14 cellular contexts compared by ENCODE assay signal in the genomic region with DNA sequence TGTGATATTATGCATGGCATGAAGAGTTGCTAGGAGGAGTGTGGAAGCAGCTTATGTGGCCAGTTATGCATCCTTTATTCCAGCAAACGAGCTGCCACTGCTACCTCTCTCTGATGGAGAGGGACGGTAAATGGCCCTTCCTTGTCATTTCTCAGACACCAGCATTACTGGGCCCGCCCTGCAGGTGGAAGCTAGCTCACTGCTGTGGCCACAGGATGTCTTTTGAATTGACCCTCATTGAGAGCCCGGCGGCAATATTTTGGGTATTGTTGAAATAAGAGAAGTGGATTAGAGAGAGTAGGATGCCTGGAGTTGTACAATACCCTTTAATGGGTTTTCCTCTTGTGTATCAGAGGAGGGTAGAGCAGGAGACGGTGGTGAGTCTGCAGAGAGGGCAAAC. TPM values are rescaled to one million over a fixed set of nuclear protein-coding genes. Genes with fewer than 3 reads are reported as not detected.
DNase-seq lines count a peak whose midpoint lies in the region; ATAC-seq and TF ChIP-seq lines count a peak whose summit lies in the region.
"Had no signal": no experiment of that assay in that cellular context is flagged by ENCODE, and none has a peak within 500 bp of the region (broad histone marks: within the 10 kb centered on the region; RNA-seq: fewer than 3 reads in every experiment).

No MANE protein-coding gene starts in this region.

- no peak for TF ChIP-seq EP300 in esophagus muscularis mucosa (IDR thresholded peaks at IDR 0.05)

- H3K9me3 Mint-ChIP-seq in activated CD4-positive, alpha-beta T cell treated with anti-CD3 and anti-CD28 coated beads, Interleukin-2, amount 10 ng/mL, durations not matched to agents 24 days and 14 days: peaks cover 6% of the 10 kb centered on the region
- no peaks in the 10 kb centered on the region for H3K9me3 Mint-ChIP-seq in type B pancreatic cell
- H3K9me3 Mint-ChIP-seq: activated B cell treated with CpG ODN at 0.5 μM for 24 hours; CD8-positive, alpha-beta T cell had no signal

- no peaks in the 10 kb centered on the region for H3K36me3 ChIP-seq in esophagus muscularis mucosa

- H3K4me3 ChIP-seq in esophagus muscularis mucosa: no peak overlapping the region

- DNase-seq in activated CD4-positive, alpha-beta T cell treated with anti-CD3 and anti-CD28 coated beads, Interleukin-2, amount 10 ng/mL, durations not matched to agents 24 days and 14 days: peak; percentile 44
- no peak for DNase-seq in activated CD4-positive, alpha-beta T cell treated with anti-CD3 and anti-CD28 coated beads for 4 hours
- peak; percentile 39 for DNase-seq in NCI-H345 treated with DMSO at 0.1 percent for 48 hours (lab: John Stamatoyannopoulos, UW; ENCODE audit: unreplicated experiment)
- DNase-seq in esophagus muscularis mucosa (ENCODE audit: extremely low spot score): peak; percentile 86
- DNase-seq in type B pancreatic cell (ENCODE audit: extremely low spot score, unreplicated experiment): no peak
- DNase-seq in NCI-H1105 treated with DMSO at 0.1 percent for 48 hours (lab: John Stamatoyannopoulos, UW): no peak
- DNase-seq: activated B cell treated with CpG ODN at 0.5 μM for 24 hours; activated effector memory CD4-positive, alpha-beta T cell treated with Interleukin-2 at 50 U/mL for 16 hours; CD8-positive, alpha-beta T cell; islet precursor cell; mammary epithelial cell; NCI-H2171 had no signal

- H3K27me3 Mint-ChIP-seq in activated CD4-positive, alpha-beta T cell treated with anti-CD3 and anti-CD28 coated beads, Interleukin-2, amount 10 ng/mL, durations not matched to agents 24 days and 14 days: peaks cover 66% of the 10 kb centered on the region
- H3K27me3 Mint-ChIP-seq in type B pancreatic cell: peaks cover 81% of the 10 kb centered on the region

- ATAC-seq in HG03439 (IDR thresholded peaks at IDR 0.05; ENCODE audit: unreplicated experiment) (no peak), GM21447 (IDR thresholded peaks at IDR 0.05; ENCODE audit: unreplicated experiment) (no peak)
- ATAC-seq: CD8-positive, alpha-beta T cell had no signal

- no peak overlapping the region for H3K27ac ChIP-seq in esophagus muscularis mucosa (replicated peaks in 1 of 4)

- H3K9me3 ChIP-seq in esophagus muscularis mucosa: no peaks in the 10 kb centered on the region

- peaks cover 0 to 76% (median 12%) of the 10 kb centered on the region in 4 donors for H3K27me3 ChIP-seq in esophagus muscularis mucosa

- 56% methylated on average over 6 of the region's 6 CpGs for WGBS in esophagus muscularis mucosa

- intact Hi-C loops in activated CD4-positive, alpha-beta T cell treated with anti-CD3 and anti-CD28 coated beads, Interleukin-2, amount 10 ng/mL, durations not matched to agents 24 days and 14 days (cut with micrococcal nuclease): no loop called here
- intact Hi-C loops in esophagus muscularis mucosa (cut with DNase I): no loop called here

- H3K4me1 ChIP-seq in esophagus muscularis mucosa: peaks cover 11 to 23% (median 21%) of the 10 kb centered on the region in 4 donors

- TF ChIP-seq CTCF in esophagus muscularis mucosa (IDR thresholded peaks at IDR 0.05): no peak
- peak; percentile 60 for TF ChIP-seq CTCF in type B pancreatic cell (conservative IDR thresholded peaks at IDR 0.05)

- H3K27ac Mint-ChIP-seq in activated CD4-positive, alpha-beta T cell treated with anti-CD3 and anti-CD28 coated beads, Interleukin-2, amount 10 ng/mL, durations not matched to agents 24 days and 14 days: no peak overlapping the region
- no peak overlapping the region for H3K27ac Mint-ChIP-seq in type B pancreatic cell
- H3K27ac Mint-ChIP-seq: activated B cell treated with CpG ODN at 0.5 μM for 24 hours; CD8-positive, alpha-beta T cell had no signal

- H3K36me3 Mint-ChIP-seq in activated CD4-positive, alpha-beta T cell treated with anti-CD3 and anti-CD28 coated beads, Interleukin-2, amount 10 ng/mL, durations not matched to agents 24 days and 14 days (ENCODE audit: low read depth): no peaks in the 10 kb centered on the region
- H3K36me3 Mint-ChIP-seq in type B pancreatic cell: no peaks in the 10 kb centered on the region
- H3K36me3 Mint-ChIP-seq: CD8-positive, alpha-beta T cell had no signal

- no peak overlapping the region for H3K4me3 Mint-ChIP-seq in activated CD4-positive, alpha-beta T cell treated with anti-CD3 and anti-CD28 coated beads, Interleukin-2, amount 10 ng/mL, durations not matched to agents 24 days and 14 days
- peak overlapping the region; percentile 81 for H3K4me3 Mint-ChIP-seq in type B pancreatic cell
- H3K4me3 Mint-ChIP-seq: activated B cell treated with CpG ODN at 0.5 μM for 24 hours; CD8-positive, alpha-beta T cell had no signal

- H3K4me1 Mint-ChIP-seq in activated CD4-positive, alpha-beta T cell treated with anti-CD3 and anti-CD28 coated beads, Interleukin-2, amount 10 ng/mL, durations not matched to agents 24 days and 14 days: peaks cover 7% of the 10 kb centered on the region
- peaks cover 10% of the 10 kb centered on the region for H3K4me1 Mint-ChIP-seq in type B pancreatic cell (ENCODE audit: unreplicated experiment)

- no peak for TF ChIP-seq POLR2A in esophagus muscularis mucosa (IDR thresholded peaks at IDR 0.05; ENCODE audit: low read depth)

RNA-seq across cellular contexts. Expression of a gene that starts 1.5 kb away (rescaled TPM):
- 0.64 and 0.65 TPM in 2 replicates for total RNA-seq in activated CD4-positive, alpha-beta T cell treated with anti-CD3 and anti-CD28 coated beads, Interleukin-2, amount 10 ng/mL, durations not matched to agents 24 days and 14 days
- total RNA-seq in esophagus muscularis mucosa (under 1 TPM; 0.13 to 0.75 (median 0.46) TPM), type B pancreatic cell (ENCODE audit: low replicate concordance) (1.1 and 3.0 TPM in 2 replicates)

Comparison
In these comparisons a context has a peak if more than half of its experiments do, and no peak if none do; other contexts are left out.
1. DNase-seq: peak in activated CD4-positive, alpha-beta T cell treated with anti-CD3 and anti-CD28 coated beads, Interleukin-2, amount 10 ng/mL, durations not matched to agents 24 days and 14 days (single experiment), NCI-H345 treated with DMSO at 0.1 percent for 48 hours (single experiment) and esophagus muscularis mucosa (single experiment); none in activated CD4-positive, alpha-beta T cell treated with anti-CD3 and anti-CD28 coated beads for 4 hours (0 of 2), type B pancreatic cell (single experiment) and NCI-H1105 treated with DMSO at 0.1 percent for 48 hours (single experiment).